ENCODE assay signal across 9 cellular contexts in genomic region chr9:33297455-33297854, GRCh38. TPM values are rescaled to one million over a fixed set of nuclear protein-coding genes. Genes with fewer than 3 reads are reported as not detected.
DNase-seq lines count a peak whose midpoint lies in the region; ATAC-seq lines count a peak whose summit lies in the region.
"Had no signal": no experiment of that assay in that cellular context is flagged by ENCODE, and none has a peak within 500 bp of the region (broad histone marks: within the 10 kb centered on the region; RNA-seq: fewer than 3 reads in every experiment).

No MANE protein-coding gene starts in this region.

- no peaks in the 10 kb centered on the region for H3K27me3 Mint-ChIP-seq in activated CD4-positive, alpha-beta memory T cell treated with anti-CD3 and anti-CD28 coated beads, Interleukin-2, amount 10 ng/mL, durations not matched to agents 7 days and 5 days

- H3K36me3 ChIP-seq in mucosa of rectum (ENCODE audit: control insufficient read depth in 2 of 2, insufficient read depth in 2 of 2, low read length in 2 of 2) = peaks cover 50 to 68% of the 10 kb centered on the region in 2 donors

- POLR2A ChIA-PET in activated CD4-positive, alpha-beta memory T cell treated with anti-CD3 and anti-CD28 coated beads, Interleukin-2, amount 10 ng/mL, durations not matched to agents 7 days and 5 days (lab: Charles Lee) = interaction anchor here (0.7 to 1.1 kb wide), 2 partner anchors 8 to 9 kb away, joined by 3 to 4 read pairs; no protein-coding TSS in a partner anchor

- H3K27ac Mint-ChIP-seq in activated CD4-positive, alpha-beta memory T cell treated with anti-CD3 and anti-CD28 coated beads, Interleukin-2, amount 10 ng/mL, durations not matched to agents 7 days and 5 days = peak overlapping the region; percentile 37

- peak overlapping the region; percentile 67 for H3K27ac ChIP-seq in mucosa of rectum (ENCODE audit: low read depth in 2 of 2, low read length in 2 of 2)

- no peaks in the 10 kb centered on the region for H3K9me3 ChIP-seq in mucosa of rectum (ENCODE audit: control insufficient read depth in 2 of 2, low read length in 2 of 2)

- H3K4me3 Mint-ChIP-seq in activated CD4-positive, alpha-beta memory T cell treated with anti-CD3 and anti-CD28 coated beads, Interleukin-2, amount 10 ng/mL, durations not matched to agents 7 days and 5 days = no peak overlapping the region

- H3K4me1 Mint-ChIP-seq in activated CD4-positive, alpha-beta memory T cell treated with anti-CD3 and anti-CD28 coated beads, Interleukin-2, amount 10 ng/mL, durations not matched to agents 7 days and 5 days = peaks cover 65% of the 10 kb centered on the region

- peaks cover 37 to 45% of the 10 kb centered on the region in 2 donors for H3K4me1 ChIP-seq in mucosa of rectum (ENCODE audit: control insufficient read depth in 2 of 2, insufficient read depth in 2 of 2, low read length in 2 of 2)

- H3K9me3 Mint-ChIP-seq in activated CD4-positive, alpha-beta memory T cell treated with anti-CD3 and anti-CD28 coated beads, Interleukin-2, amount 10 ng/mL, durations not matched to agents 7 days and 5 days = no peaks in the 10 kb centered on the region

- peak overlapping the region in 1 of 2 donors; percentile 42 for H3K4me3 ChIP-seq in mucosa of rectum (ENCODE audit: low read length in 2 of 2)

- DNase-seq in KG1 (lab: John Stamatoyannopoulos, UW) (peak; percentile 28), NCI-H146 treated with DMSO at 0.1 percent for 48 hours (lab: John Stamatoyannopoulos, UW; ENCODE audit: unreplicated experiment) (no peak), NCI-H1694 treated with DMSO at 0.1 percent for 48 hours (lab: John Stamatoyannopoulos, UW) (no peak), glomerular visceral epithelial cell (ENCODE audit: extremely low spot score) (no peak)
- DNase-seq in activated CD4-positive, alpha-beta memory T cell treated with anti-CD3 and anti-CD28 coated beads, Interleukin-2, amount 10 ng/mL, durations not matched to agents 7 days and 5 days = no peak

- ATAC-seq in GM18502 (IDR thresholded peaks at IDR 0.05; ENCODE audit: poor library complexity, unreplicated experiment) (peak; percentile 94), GM21619 (IDR thresholded peaks at IDR 0.05; ENCODE audit: unreplicated experiment) (peak; percentile 84)

- no peaks in the 10 kb centered on the region for H3K27me3 ChIP-seq in mucosa of rectum (ENCODE audit: control insufficient read depth in 2 of 2, insufficient read depth in 2 of 2, low read length in 2 of 2)

- CTCF ChIA-PET in activated CD4-positive, alpha-beta memory T cell treated with anti-CD3 and anti-CD28 coated beads, Interleukin-2, amount 10 ng/mL, durations not matched to agents 7 days and 5 days (lab: Charles Lee) = interaction anchor here (1.3 to 1.7 kb wide), 2 partner anchors 10 to 78 kb away, joined by 5 to 7 read pairs; no protein-coding TSS in a partner anchor

- peak overlapping the region; percentile 15 to 34 for H3K9ac ChIP-seq in mucosa of rectum (ENCODE audit: low read depth in 1 of 2, low read length in 2 of 2)

- peaks cover 75% of the 10 kb centered on the region for H3K36me3 Mint-ChIP-seq in activated CD4-positive, alpha-beta memory T cell treated with anti-CD3 and anti-CD28 coated beads, Interleukin-2, amount 10 ng/mL, durations not matched to agents 7 days and 5 days (ENCODE audit: low read depth)

RNA-seq across cellular contexts. Expression of gene NFX1, which starts 7.1 kb away (rescaled TPM):
- 10 to 100 TPM; 37.5 to 37.8 TPM for total RNA-seq in activated CD4-positive, alpha-beta memory T cell treated with anti-CD3 and anti-CD28 coated beads, Interleukin-2, amount 10 ng/mL, durations not matched to agents 7 days and 5 days

RNA-seq across cellular contexts. Expression of gene CHMP5, which starts 32.6 kb away (rescaled TPM):
- 100 to 1,000 TPM; 149 TPM for total RNA-seq in activated CD4-positive, alpha-beta memory T cell treated with anti-CD3 and anti-CD28 coated beads, Interleukin-2, amount 10 ng/mL, durations not matched to agents 7 days and 5 days

RNA-seq across cellular contexts. Expression of gene BAG1, which starts 32.9 kb away (rescaled TPM):
- 10 to 100 TPM; 56.3 to 57.1 TPM for total RNA-seq in activated CD4-positive, alpha-beta memory T cell treated with anti-CD3 and anti-CD28 coated beads, Interleukin-2, amount 10 ng/mL, durations not matched to agents 7 days and 5 days

RNA-seq across cellular contexts. Expression of gene SPINK4, which starts 57.5 kb away (rescaled TPM):
- not detected for total RNA-seq in activated CD4-positive, alpha-beta memory T cell treated with anti-CD3 and anti-CD28 coated beads, Interleukin-2, amount 10 ng/mL, durations not matched to agents 7 days and 5 days
- total RNA-seq: temporal lobe had no signal
